1 cellular context compared by ENCODE assay signal in genomic region chr19:15563325-15563794, GRCh38.
TF ChIP-seq lines count a peak whose summit lies in the region.

No MANE protein-coding gene starts in this region.

TF ChIP-seq in IMR-90, 13 proteins besides CTCF, POLR2A, EP300 and RAD21:
- no peak for TF ChIP-seq FOS (IDR thresholded peaks at IDR 0.05; ENCODE audit: low read depth, low read length)
- no peak for TF ChIP-seq SMC3 (IDR thresholded peaks at IDR 0.05; ENCODE audit: low read depth, low read length)
- TF ChIP-seq MAZ (IDR thresholded peaks at IDR 0.05; ENCODE audit: borderline replicate concordance, low read depth, low read length), result no peak
- TF ChIP-seq USF2 (IDR thresholded peaks at IDR 0.05; ENCODE audit: low read depth, low read length), result no peak
- no peak for TF ChIP-seq ELK1 (IDR thresholded peaks at IDR 0.05; ENCODE audit: borderline replicate concordance, low read depth, low read length)
- no peak for TF ChIP-seq NFE2L2 (IDR thresholded peaks at IDR 0.05; ENCODE audit: low read depth, low read length)
- no peak for TF ChIP-seq CHD1 (IDR thresholded peaks at IDR 0.05; ENCODE audit: low read depth, low read length)
- TF ChIP-seq BHLHE40 (IDR thresholded peaks at IDR 0.05; ENCODE audit: low read depth, low read length), result no peak
- TF ChIP-seq RFX5 (IDR thresholded peaks at IDR 0.05; ENCODE audit: low read depth, low read length), result no peak
- TF ChIP-seq MAFK (IDR thresholded peaks at IDR 0.05; ENCODE audit: low read depth, low read length), result no peak
- TF ChIP-seq RCOR1 (IDR thresholded peaks at IDR 0.05; ENCODE audit: insufficient replicate concordance, low read length), result no peak
TF ChIP-seq in IMR-90: peak in this region for 0.
